In genomic region chr16:15650698-15651161, GRCh38 we compare ENCODE assay signal across 8 cellular contexts. TPM values are rescaled to one million over a fixed set of nuclear protein-coding genes. Genes with fewer than 3 reads are reported as not detected.
DNase-seq lines count a peak whose midpoint lies in the region; ATAC-seq, FAIRE-seq and TF ChIP-seq lines count a peak whose summit lies in the region.

No MANE protein-coding gene starts in this region.

- intact Hi-C loops in pancreas (cut with DNase I) = no loop called here

- no peaks in the 10 kb centered on the region for H3K27me3 ChIP-seq in BE2C
- no peaks in the 10 kb centered on the region for H3K27me3 ChIP-seq in gastroesophageal sphincter
- no peaks in the 10 kb centered on the region for H3K27me3 ChIP-seq in pancreas

- H3K36me3 Mint-ChIP-seq in activated T-helper 17 cell treated with anti-CD3 and anti-CD28 coated beads, Interleukin-2, amount 50 U/mL, for 72 hours (ENCODE audit: low read depth) = peaks cover 42% of the 10 kb centered on the region

- no peak for TF ChIP-seq EP300 in gastroesophageal sphincter (IDR thresholded peaks at IDR 0.05)

- peaks cover 7% of the 10 kb centered on the region for H3K4me1 Mint-ChIP-seq in activated T-helper 17 cell treated with anti-CD3 and anti-CD28 coated beads, Interleukin-2, amount 50 U/mL, for 72 hours

- peak overlapping the region; percentile 84 to 99 (median 94) for H3K27ac ChIP-seq in gastroesophageal sphincter
- peak overlapping the region in 3 of 4 donors; percentile 31 to 76 (median 70) for H3K27ac ChIP-seq in pancreas

- WGBS in gastroesophageal sphincter (ENCODE audit: low coverage in 1 of 2), 2 donors = 0% methylated on average over 4 to 14 of the region's 18 CpGs
- WGBS in pancreas, 2 donors = 1 to 2% methylated on average over 18 of the region's 18 CpGs

- H3K9me3 ChIP-seq in BE2C (no peaks in the 10 kb centered on the region), gastroesophageal sphincter (no peaks in the 10 kb centered on the region), pancreas (no peaks in the 10 kb centered on the region)

- H3K4me3 ChIP-seq in BE2C (ENCODE audit: low read depth, low read length) (peak overlapping the region; percentile 95), gastroesophageal sphincter (peak overlapping the region; percentile 74 to 84), pancreas (peak overlapping the region; percentile 82 to 93 (median 92))

- no peaks in the 10 kb centered on the region for H3K4me1 ChIP-seq in BE2C
- peaks cover 0 to 54% (median 14%) of the 10 kb centered on the region in 3 donors for H3K4me1 ChIP-seq in gastroesophageal sphincter
- H3K4me1 ChIP-seq in pancreas = peaks cover 0 to 7% (median 0%) of the 10 kb centered on the region in 3 donors

- H3K36me3 ChIP-seq in BE2C (peaks cover 3% of the 10 kb centered on the region), gastroesophageal sphincter (no peaks in the 10 kb centered on the region), pancreas (no peaks in the 10 kb centered on the region)

- no peak for TF ChIP-seq POLR2A in gastroesophageal sphincter (IDR thresholded peaks at IDR 0.05)

- peak overlapping the region; percentile 91 for H3K27ac Mint-ChIP-seq in activated T-helper 17 cell treated with anti-CD3 and anti-CD28 coated beads, Interleukin-2, amount 50 U/mL, for 72 hours

- H3K27me3 Mint-ChIP-seq in activated T-helper 17 cell treated with anti-CD3 and anti-CD28 coated beads, Interleukin-2, amount 50 U/mL, for 72 hours = no peaks in the 10 kb centered on the region

- DNase-seq in BE2C (no peak), LHCN-M2 (ENCODE audit: low read depth) (peak; percentile 45), pancreas (peak in 4 of 6 donors; percentile 11 to 64 (median 44)), cerebellar nuclear complex (lab: John Stamatoyannopoulos, UW) (no peak), superior temporal gyrus (ENCODE audit: extremely low spot score) (no peak)

- H3K9me3 Mint-ChIP-seq in activated T-helper 17 cell treated with anti-CD3 and anti-CD28 coated beads, Interleukin-2, amount 50 U/mL, for 72 hours = no peaks in the 10 kb centered on the region

- no peak for TF ChIP-seq CTCF in BE2C (IDR thresholded peaks at IDR 0.05; ENCODE audit: low read depth, low read length)
- TF ChIP-seq CTCF in gastroesophageal sphincter (IDR thresholded peaks at IDR 0.05) = no peak
- no peak for TF ChIP-seq CTCF in pancreas (IDR thresholded peaks at IDR 0.05)

- no peak for FAIRE-seq in pancreas (lab: Jason Lieb, UNC)

- H3K4me3 Mint-ChIP-seq in activated T-helper 17 cell treated with anti-CD3 and anti-CD28 coated beads, Interleukin-2, amount 50 U/mL, for 72 hours = peak overlapping the region; percentile 99

- ATAC-seq in GM19438 (IDR thresholded peaks at IDR 0.05; ENCODE audit: low read depth, unreplicated experiment) = peak; percentile 32
- ATAC-seq in activated T-helper 17 cell treated with anti-CD3 and anti-CD28 coated beads, Interleukin-2, amount 50 U/mL, for 72 hours (replicated peaks) = peak; percentile 70
- ATAC-seq in gastroesophageal sphincter = no peak
- peak; percentile 10 to 41 (median 24) for ATAC-seq in pancreas

RNA-seq across cellular contexts. Expression of gene NDE1, which starts 0.7 kb away (rescaled TPM):
- polyA plus RNA-seq in BE2C (2012; ENCODE audit: insufficient read depth, insufficient read length, low read depth) = 11.3 TPM
- total RNA-seq in LHCN-M2 (2014; rRNA removed) (29.6 and 51.2 TPM in 2 replicates), gastroesophageal sphincter (100 to 1,000 TPM in 1 of 4 donors, 10 to 100 TPM in 3; 34.9 to 123 (median 62.3) TPM), pancreas (10 to 100 TPM in 1 of 6 donors, 1 to 10 TPM in 5; 4.1 to 13.2 (median 6.5) TPM)
- 28.9 TPM for polyA plus RNA-seq in LHCN-M2 (2012)
- 100 to 1,000 TPM; 112 to 117 TPM for total RNA-seq in activated T-helper 17 cell treated with anti-CD3 and anti-CD28 coated beads, Interleukin-2, amount 50 U/mL, for 72 hours
- 1 to 10 TPM; 3.3 TPM for polyA plus RNA-seq in pancreas

RNA-seq across cellular contexts. Expression of gene MARF1, which starts 7.8 kb away (rescaled TPM):
- polyA plus RNA-seq in BE2C (2012; ENCODE audit: insufficient read depth, insufficient read length, low read depth) = 34.9 TPM
- 11.9 and 15.3 TPM in 2 replicates for total RNA-seq in LHCN-M2 (2014; rRNA removed)
- polyA plus RNA-seq in LHCN-M2 (2012) = 9.2 TPM
- 100 to 1,000 TPM in 1 of 2 donors, 10 to 100 TPM in 1; 85.0 to 120 TPM for total RNA-seq in activated T-helper 17 cell treated with anti-CD3 and anti-CD28 coated beads, Interleukin-2, amount 50 U/mL, for 72 hours
- 10 to 100 TPM; 38.2 to 67.7 (median 53.3) TPM for total RNA-seq in gastroesophageal sphincter
- total RNA-seq in pancreas = 10 to 100 TPM; 31.7 to 65.3 (median 45.4) TPM
- polyA plus RNA-seq in pancreas = 10 to 100 TPM; 17.3 to 20.6 TPM

Comparison
In these comparisons a context has a peak if more than half of its experiments do, and no peak if none do; other contexts are left out.
1. DNase-seq: peak in LHCN-M2 (single experiment) and pancreas (4 of 6); none in BE2C (single experiment), cerebellar nuclear complex (0 of 2) and superior temporal gyrus (single experiment).
2. Peak in every context shown above with its lines, with median percentiles within 50 percentile points of each other: H3K4me3 ChIP-seq.